ENCODE assay signal across 9 cellular contexts in genomic region chr18:70072678-70073077, GRCh38.
DNase-seq lines count a peak whose midpoint lies in the region; ATAC-seq and TF ChIP-seq lines count a peak whose summit lies in the region.
"Had no signal": no experiment of that assay in that cellular context is flagged by ENCODE, and none has a peak within 500 bp of the region (broad histone marks: within the 10 kb centered on the region; RNA-seq: fewer than 3 reads in every experiment).

No MANE protein-coding gene starts in this region.

- peaks cover 8% of the 10 kb centered on the region for H3K4me1 Mint-ChIP-seq in activated naive CD8-positive, alpha-beta T cell treated with anti-CD3 and anti-CD28 coated beads for 36 hours

- H3K4me3 ChIP-seq in AG04449 (ENCODE audit: low read depth, low read length): no peak overlapping the region
- H3K4me3 ChIP-seq: SK-N-MC had no signal

- no peak overlapping the region for H3K4me3 Mint-ChIP-seq in activated naive CD8-positive, alpha-beta T cell treated with anti-CD3 and anti-CD28 coated beads for 36 hours

- no peaks in the 10 kb centered on the region for H3K27me3 Mint-ChIP-seq in activated naive CD8-positive, alpha-beta T cell treated with anti-CD3 and anti-CD28 coated beads for 36 hours

- no peaks in the 10 kb centered on the region for H3K9me3 Mint-ChIP-seq in activated naive CD8-positive, alpha-beta T cell treated with anti-CD3 and anti-CD28 coated beads for 36 hours

- POLR2A ChIA-PET in AG04449 (lab: Yijun Ruan, JAX): no interaction called here

- peak; percentile 59 for ATAC-seq in GM18511 (IDR thresholded peaks at IDR 0.05; ENCODE audit: unreplicated experiment)
- no peak for ATAC-seq in HG03439 (IDR thresholded peaks at IDR 0.05; ENCODE audit: unreplicated experiment)
- ATAC-seq in GM21447 (IDR thresholded peaks at IDR 0.05; ENCODE audit: unreplicated experiment): no peak

- H3K36me3 Mint-ChIP-seq in activated naive CD8-positive, alpha-beta T cell treated with anti-CD3 and anti-CD28 coated beads for 36 hours: peaks cover 12% of the 10 kb centered on the region

- no peak overlapping the region for H3K27ac Mint-ChIP-seq in activated naive CD8-positive, alpha-beta T cell treated with anti-CD3 and anti-CD28 coated beads for 36 hours

- peak; percentile 18 for TF ChIP-seq CTCF in AG04449 (IDR thresholded peaks at IDR 0.05; ENCODE audit: insufficient read depth, low read length, missing control alignments)

- DNase-seq in AG04449 (ENCODE audit: low read depth, low spot score) (no peak), NCI-H460 (ENCODE audit: extremely low read depth, low read depth) (peak; percentile 37), fibroblast of gingiva (ENCODE audit: low read depth) (peak; percentile 37)
- no peak for DNase-seq in activated T-cell treated with anti-CD3 and anti-CD28 coated beads, Interleukin-2, amount 50 U/mL, for 1 hour
- no peak for DNase-seq in activated naive CD8-positive, alpha-beta T cell treated with anti-CD3 and anti-CD28 coated beads for 36 hours

- CTCF ChIA-PET in AG04449 (lab: Yijun Ruan, JAX): interaction anchor here (1.3 to 2.5 kb wide), 2 partner anchors 13 to 14 kb away, joined by 3 to 9 read pairs; no protein-coding TSS in a partner anchor

Comparison
In these comparisons a context has a peak if more than half of its experiments do, and no peak if none do; other contexts are left out.
1. DNase-seq: peak in NCI-H460 (single experiment) and fibroblast of gingiva (single experiment); none in AG04449 (single experiment), activated T-cell treated with anti-CD3 and anti-CD28 coated beads, Interleukin-2, amount 50 U/mL, for 1 hour (single experiment) and activated naive CD8-positive, alpha-beta T cell treated with anti-CD3 and anti-CD28 coated beads for 36 hours (single experiment).